ENCODE assay signal across 30 cellular contexts in genomic region chr14:73553845-73554244, GRCh38. TPM values are rescaled to one million over a fixed set of nuclear protein-coding genes. Genes with fewer than 3 reads are reported as not detected.
"Had no signal": no experiment of that assay in that cellular context is flagged by ENCODE, and none has a peak within 500 bp of the region (broad histone marks: within the 10 kb centered on the region; RNA-seq: fewer than 3 reads in every experiment).

No MANE protein-coding gene starts in this region.

- FAIRE-seq: islet of Langerhans, keratinocyte had no signal

- ATAC-seq: effector memory CD8-positive, alpha-beta T cell; esophagus mucosa; gastrocnemius medialis; heart right ventricle; left cardiac atrium; left lung; left ventricle myocardium superior; lower lobe of right lung; naive thymus-derived CD4-positive, alpha-beta T cell had no signal

- H3K4me3 Mint-ChIP-seq: dendritic cell treated with granulocyte-macrophage colony-stimulating factor and Interleukin-4, amounts not matched to agents 40 ng/mL and 50 ng/mL, for 4 days; effector memory CD8-positive, alpha-beta T cell; endodermal cell; mesothelial cell of epicardium; naive thymus-derived CD4-positive, alpha-beta T cell had no signal

- DNase-seq: colonic mucosa; cortex of kidney; effector CD8-positive, alpha-beta T cell; effector memory CD8-positive, alpha-beta T cell; endodermal cell; erythroblast; esophagus squamous epithelium; foreskin fibroblast; foreskin melanocyte; gastrocnemius medialis; glutamatergic neuron; heart right ventricle; hippocampal formation; left cardiac atrium; left lung; left ventricle myocardium superior; lower lobe of right lung; mesenchymal stem cell; naive thymus-derived CD4-positive, alpha-beta T cell had no signal

- H3K9me3 Mint-ChIP-seq: dendritic cell treated with granulocyte-macrophage colony-stimulating factor and Interleukin-4, amounts not matched to agents 40 ng/mL and 50 ng/mL, for 4 days; effector memory CD8-positive, alpha-beta T cell; endodermal cell; mesothelial cell of epicardium; naive thymus-derived CD4-positive, alpha-beta T cell had no signal

- H3K27ac Mint-ChIP-seq: dendritic cell treated with granulocyte-macrophage colony-stimulating factor and Interleukin-4, amounts not matched to agents 40 ng/mL and 50 ng/mL, for 4 days; effector memory CD8-positive, alpha-beta T cell; endodermal cell; mesothelial cell of epicardium; naive thymus-derived CD4-positive, alpha-beta T cell had no signal

- H3K36me3 Mint-ChIP-seq: mesothelial cell of epicardium; naive thymus-derived CD4-positive, alpha-beta T cell had no signal

- H3K27me3 ChIP-seq: colonic mucosa, esophagus squamous epithelium, gastrocnemius medialis, heart right ventricle, left lung had no signal

- H3K36me3 ChIP-seq: colonic mucosa, esophagus squamous epithelium, gastrocnemius medialis, heart right ventricle, left lung, lower lobe of right lung had no signal

- H3K27me3 Mint-ChIP-seq: dendritic cell treated with granulocyte-macrophage colony-stimulating factor and Interleukin-4, amounts not matched to agents 40 ng/mL and 50 ng/mL, for 4 days; effector memory CD8-positive, alpha-beta T cell; naive thymus-derived CD4-positive, alpha-beta T cell had no signal

- H3K9me3 ChIP-seq: colonic mucosa, esophagus squamous epithelium, gastrocnemius medialis, heart right ventricle, left lung, lower lobe of right lung had no signal

- H3K4me1 Mint-ChIP-seq: endodermal cell; mesothelial cell of epicardium; naive thymus-derived CD4-positive, alpha-beta T cell had no signal

- H3K4me1 ChIP-seq: colonic mucosa, esophagus squamous epithelium, gastrocnemius medialis, heart right ventricle, left lung, lower lobe of right lung had no signal

- H3K4me3 ChIP-seq: colonic mucosa, esophagus squamous epithelium, gastrocnemius medialis, heart right ventricle, left lung, lower lobe of right lung had no signal

- H3K27ac ChIP-seq: colonic mucosa, epithelial cell of prostate, esophagus squamous epithelium, gastrocnemius medialis, heart right ventricle, left lung, lower lobe of right lung had no signal

RNA-seq across cellular contexts. Expression of gene HEATR4, which starts 4.9 kb away (rescaled TPM):
- total RNA-seq: dermis microvascular lymphatic vessel endothelial cell, glomerular endothelial cell, kidney epithelial cell had no signal

RNA-seq across cellular contexts. Expression of gene ACOT6, which starts 58.5 kb away (rescaled TPM):
- total RNA-seq: colonic mucosa, dermis microvascular lymphatic vessel endothelial cell, endodermal cell, esophagus mucosa, esophagus squamous epithelium, gastrocnemius medialis, glomerular endothelial cell, heart right ventricle, kidney epithelial cell, left cardiac atrium, left lung, left ventricle myocardium superior, lower lobe of right lung, mesenteric fat pad, mesothelial cell of epicardium, mucosa of gallbladder had no signal
- polyA plus RNA-seq: heart right ventricle; keratinocyte; naive thymus-derived CD4-positive, alpha-beta T cell had no signal
